Comparison of ENCODE assay signal across 1 cellular context in genomic region chr12:132828706-132829534, GRCh38.
TF ChIP-seq lines count a peak whose summit lies in the region.

TSS of gene GOLGA3 (minus strand) at chr12:132828869. CDS start at chr12:132822128, 6,741 bp downstream.

TF ChIP-seq in K562, 482 proteins besides CTCF, POLR2A, EP300 and RAD21 (continued from another document and continues in another):
- TF ChIP-seq MNT (conservative IDR thresholded peaks at IDR 0.05) = peak; percentile 93 to 97
- TF ChIP-seq ZNF146 (CRISPR knock-in tag; IDR thresholded peaks at IDR 0.05; ENCODE audit: unreplicated experiment) = no peak
- TF ChIP-seq RBM25 (IDR thresholded peaks at IDR 0.05; ENCODE audit: low read depth, low read length, severe bottlenecking) = peak; percentile 6
- TF ChIP-seq ZNF589 (CRISPR knock-in tag; IDR thresholded peaks at IDR 0.05; ENCODE audit: low read depth) = no peak
- peak; percentile 65 for TF ChIP-seq ZBTB26 (CRISPR knock-in tag; IDR thresholded peaks at IDR 0.05)
- TF ChIP-seq, protein P1, sequence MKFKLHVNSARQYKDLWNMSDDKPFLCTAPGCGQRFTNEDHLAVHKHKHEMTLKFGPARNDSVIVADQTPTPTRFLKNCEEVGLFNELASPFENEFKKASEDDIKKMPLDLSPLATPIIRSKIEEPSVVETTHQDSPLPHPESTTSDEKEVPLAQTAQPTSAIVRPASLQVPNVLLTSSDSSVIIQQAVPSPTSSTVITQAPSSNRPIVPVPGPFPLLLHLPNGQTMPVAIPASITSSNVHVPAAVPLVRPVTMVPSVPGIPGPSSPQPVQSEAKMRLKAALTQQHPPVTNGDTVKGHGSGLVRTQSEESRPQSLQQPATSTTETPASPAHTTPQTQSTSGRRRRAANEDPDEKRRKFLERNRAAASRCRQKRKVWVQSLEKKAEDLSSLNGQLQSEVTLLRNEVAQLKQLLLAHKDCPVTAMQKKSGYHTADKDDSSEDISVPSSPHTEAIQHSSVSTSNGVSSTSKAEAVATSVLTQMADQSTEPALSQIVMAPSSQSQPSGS (CRISPR knock-in tag; IDR thresholded peaks at IDR 0.05) = no peak
- TF ChIP-seq POLR2AphosphoS5 (IDR thresholded peaks at IDR 0.05; ENCODE audit: control insufficient read depth, insufficient read depth, low read depth, low read length) = peak; percentile 74
- no peak for TF ChIP-seq ZNF140 (CRISPR knock-in tag; IDR thresholded peaks at IDR 0.05)
- no peak; the same call in 1 of the 2 replicates for TF ChIP-seq FOXM1 (IDR thresholded peaks at IDR 0.05; ENCODE audit: low read depth)
- no peak; the same call in 1 of the 2 replicates for TF ChIP-seq FOXM1 (CRISPR knock-in tag; IDR thresholded peaks at IDR 0.05; ENCODE audit: low read depth)
- peak; percentile 50; the same call in 1 of the 2 replicates for TF ChIP-seq MECOM (CRISPR knock-in tag; IDR thresholded peaks at IDR 0.05)
- TF ChIP-seq TFAP4 (CRISPR knock-in tag; IDR thresholded peaks at IDR 0.05; ENCODE audit: borderline replicate concordance) = peak; percentile 39
- no peak for TF ChIP-seq ZNF133 (CRISPR knock-in tag; IDR thresholded peaks at IDR 0.05)
- TF ChIP-seq BRCA1 (IDR thresholded peaks at IDR 0.05) = no peak
- no peak for TF ChIP-seq BRCA1 (CRISPR knock-in tag; IDR thresholded peaks at IDR 0.05)
- no peak for TF ChIP-seq ZNF431 (CRISPR knock-in tag; IDR thresholded peaks at IDR 0.05)
- TF ChIP-seq ZNF76 (CRISPR knock-in tag; IDR thresholded peaks at IDR 0.05; ENCODE audit: borderline replicate concordance) = peak; percentile 81; the same call in 1 of the 2 replicates
- TF ChIP-seq ZNF263 (CRISPR knock-in tag; IDR thresholded peaks at IDR 0.05; ENCODE audit: borderline replicate concordance) = 0 out of 2 replicates have a peak, but pooled peaks have one; percentile 24
- TF ChIP-seq PHF8 (IDR thresholded peaks at IDR 0.05; ENCODE audit: borderline replicate concordance, low read length) = peak; percentile 75; the same call in 1 of the 2 replicates
- TF ChIP-seq, protein P2, sequence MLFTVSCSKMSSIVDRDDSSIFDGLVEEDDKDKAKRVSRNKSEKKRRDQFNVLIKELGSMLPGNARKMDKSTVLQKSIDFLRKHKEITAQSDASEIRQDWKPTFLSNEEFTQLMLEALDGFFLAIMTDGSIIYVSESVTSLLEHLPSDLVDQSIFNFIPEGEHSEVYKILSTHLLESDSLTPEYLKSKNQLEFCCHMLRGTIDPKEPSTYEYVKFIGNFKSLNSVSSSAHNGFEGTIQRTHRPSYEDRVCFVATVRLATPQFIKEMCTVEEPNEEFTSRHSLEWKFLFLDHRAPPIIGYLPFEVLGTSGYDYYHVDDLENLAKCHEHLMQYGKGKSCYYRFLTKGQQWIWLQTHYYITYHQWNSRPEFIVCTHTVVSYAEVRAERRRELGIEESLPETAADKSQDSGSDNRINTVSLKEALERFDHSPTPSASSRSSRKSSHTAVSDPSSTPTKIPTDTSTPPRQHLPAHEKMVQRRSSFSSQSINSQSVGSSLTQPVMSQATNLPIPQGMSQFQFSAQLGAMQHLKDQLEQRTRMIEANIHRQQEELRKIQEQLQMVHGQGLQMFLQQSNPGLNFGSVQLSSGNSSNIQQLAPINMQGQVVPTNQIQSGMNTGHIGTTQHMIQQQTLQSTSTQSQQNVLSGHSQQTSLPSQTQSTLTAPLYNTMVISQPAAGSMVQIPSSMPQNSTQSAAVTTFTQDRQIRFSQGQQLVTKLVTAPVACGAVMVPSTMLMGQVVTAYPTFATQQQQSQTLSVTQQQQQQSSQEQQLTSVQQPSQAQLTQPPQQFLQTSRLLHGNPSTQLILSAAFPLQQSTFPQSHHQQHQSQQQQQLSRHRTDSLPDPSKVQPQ (CRISPR knock-in tag; IDR thresholded peaks at IDR 0.05; ENCODE audit: borderline replicate concordance) = no peak
- peak; percentile 3 for TF ChIP-seq PCBP1 (IDR thresholded peaks at IDR 0.05; ENCODE audit: low read depth, low read length, poor library complexity, severe bottlenecking)
- no peak for TF ChIP-seq HMG20B (CRISPR knock-in tag; IDR thresholded peaks at IDR 0.05)
- TF ChIP-seq, protein P3, sequence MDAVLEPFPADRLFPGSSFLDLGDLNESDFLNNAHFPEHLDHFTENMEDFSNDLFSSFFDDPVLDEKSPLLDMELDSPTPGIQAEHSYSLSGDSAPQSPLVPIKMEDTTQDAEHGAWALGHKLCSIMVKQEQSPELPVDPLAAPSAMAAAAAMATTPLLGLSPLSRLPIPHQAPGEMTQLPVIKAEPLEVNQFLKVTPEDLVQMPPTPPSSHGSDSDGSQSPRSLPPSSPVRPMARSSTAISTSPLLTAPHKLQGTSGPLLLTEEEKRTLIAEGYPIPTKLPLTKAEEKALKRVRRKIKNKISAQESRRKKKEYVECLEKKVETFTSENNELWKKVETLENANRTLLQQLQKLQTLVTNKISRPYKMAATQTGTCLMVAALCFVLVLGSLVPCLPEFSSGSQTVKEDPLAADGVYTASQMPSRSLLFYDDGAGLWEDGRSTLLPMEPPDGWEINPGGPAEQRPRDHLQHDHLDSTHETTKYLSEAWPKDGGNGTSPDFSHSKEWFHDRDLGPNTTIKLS (IDR thresholded peaks at IDR 0.05; ENCODE audit: borderline replicate concordance, low read depth) = peak; percentile 100
- TF ChIP-seq PBX2 (CRISPR knock-in tag; IDR thresholded peaks at IDR 0.05; ENCODE audit: low read depth) = no peak
- TF ChIP-seq PBX2 (tag; conservative IDR thresholded peaks at IDR 0.05; ENCODE audit: low read depth) = no peak
- 0 out of 2 replicates have a peak, but pooled peaks have one; percentile 32 for TF ChIP-seq CGGBP1 (CRISPR knock-in tag; IDR thresholded peaks at IDR 0.05)
- no peak for TF ChIP-seq BRF2 (IDR thresholded peaks at IDR 0.05; ENCODE audit: borderline replicate concordance, insufficient read depth, insufficient read length)
- no peak for TF ChIP-seq CBX5 (IDR thresholded peaks at IDR 0.05; ENCODE audit: borderline replicate concordance, low read depth)
- TF ChIP-seq, protein P4, sequence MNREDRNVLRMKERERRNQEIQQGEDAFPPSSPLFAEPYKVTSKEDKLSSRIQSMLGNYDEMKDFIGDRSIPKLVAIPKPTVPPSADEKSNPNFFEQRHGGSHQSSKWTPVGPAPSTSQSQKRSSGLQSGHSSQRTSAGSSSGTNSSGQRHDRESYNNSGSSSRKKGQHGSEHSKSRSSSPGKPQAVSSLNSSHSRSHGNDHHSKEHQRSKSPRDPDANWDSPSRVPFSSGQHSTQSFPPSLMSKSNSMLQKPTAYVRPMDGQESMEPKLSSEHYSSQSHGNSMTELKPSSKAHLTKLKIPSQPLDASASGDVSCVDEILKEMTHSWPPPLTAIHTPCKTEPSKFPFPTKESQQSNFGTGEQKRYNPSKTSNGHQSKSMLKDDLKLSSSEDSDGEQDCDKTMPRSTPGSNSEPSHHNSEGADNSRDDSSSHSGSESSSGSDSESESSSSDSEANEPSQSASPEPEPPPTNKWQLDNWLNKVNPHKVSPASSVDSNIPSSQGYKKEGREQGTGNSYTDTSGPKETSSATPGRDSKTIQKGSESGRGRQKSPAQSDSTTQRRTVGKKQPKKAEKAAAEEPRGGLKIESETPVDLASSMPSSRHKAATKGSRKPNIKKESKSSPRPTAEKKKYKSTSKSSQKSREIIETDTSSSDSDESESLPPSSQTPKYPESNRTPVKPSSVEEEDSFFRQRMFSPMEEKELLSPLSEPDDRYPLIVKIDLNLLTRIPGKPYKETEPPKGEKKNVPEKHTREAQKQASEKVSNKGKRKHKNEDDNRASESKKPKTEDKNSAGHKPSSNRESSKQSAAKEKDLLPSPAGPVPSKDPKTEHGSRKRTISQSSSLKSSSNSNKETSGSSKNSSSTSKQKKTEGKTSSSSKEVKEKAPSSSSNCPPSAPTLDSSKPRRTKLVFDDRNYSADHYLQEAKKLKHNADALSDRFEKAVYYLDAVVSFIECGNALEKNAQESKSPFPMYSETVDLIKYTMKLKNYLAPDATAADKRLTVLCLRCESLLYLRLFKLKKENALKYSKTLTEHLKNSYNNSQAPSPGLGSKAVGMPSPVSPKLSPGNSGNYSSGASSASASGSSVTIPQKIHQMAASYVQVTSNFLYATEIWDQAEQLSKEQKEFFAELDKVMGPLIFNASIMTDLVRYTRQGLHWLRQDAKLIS (CRISPR knock-in tag; IDR thresholded peaks at IDR 0.05) = 0 out of 2 replicates have a peak, but pooled peaks have one; percentile 80
- TF ChIP-seq, protein P5, sequence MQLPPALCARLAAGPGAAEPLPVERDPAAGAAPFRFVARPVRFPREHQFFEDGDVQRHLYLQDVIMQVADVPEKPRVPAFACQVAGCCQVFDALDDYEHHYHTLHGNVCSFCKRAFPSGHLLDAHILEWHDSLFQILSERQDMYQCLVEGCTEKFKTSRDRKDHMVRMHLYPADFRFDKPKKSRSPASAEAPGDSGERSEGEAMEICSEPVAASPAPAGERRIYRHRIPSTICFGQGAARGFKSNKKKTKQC (CRISPR knock-in tag; IDR thresholded peaks at IDR 0.05) = peak; percentile 76; the same call in 1 of the 2 replicates
- TF ChIP-seq KDM5B (IDR thresholded peaks at IDR 0.05; ENCODE audit: insufficient replicate concordance, low read depth, low read length) = peak; percentile 51
- TF ChIP-seq, protein P6, sequence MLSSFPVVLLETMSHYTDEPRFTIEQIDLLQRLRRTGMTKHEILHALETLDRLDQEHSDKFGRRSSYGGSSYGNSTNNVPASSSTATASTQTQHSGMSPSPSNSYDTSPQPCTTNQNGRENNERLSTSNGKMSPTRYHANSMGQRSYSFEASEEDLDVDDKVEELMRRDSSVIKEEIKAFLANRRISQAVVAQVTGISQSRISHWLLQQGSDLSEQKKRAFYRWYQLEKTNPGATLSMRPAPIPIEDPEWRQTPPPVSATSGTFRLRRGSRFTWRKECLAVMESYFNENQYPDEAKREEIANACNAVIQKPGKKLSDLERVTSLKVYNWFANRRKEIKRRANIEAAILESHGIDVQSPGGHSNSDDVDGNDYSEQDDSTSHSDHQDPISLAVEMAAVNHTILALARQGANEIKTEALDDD (IDR thresholded peaks at IDR 0.05) = no peak
- no peak for TF ChIP-seq BCL6 (CRISPR knock-in tag; IDR thresholded peaks at IDR 0.05)
- TF ChIP-seq FOXA1 (IDR thresholded peaks at IDR 0.05; ENCODE audit: borderline replicate concordance) = no peak
- TF ChIP-seq NRF1 (conservative IDR thresholded peaks at IDR 0.05 in 1 of 2, IDR thresholded peaks at IDR 0.05 in 1 of 2) = 0 out of 4 replicates have a peak, but pooled peaks of 1 of the 2 experiments have one; percentile 17
